Comparison of ENCODE assay signal across 9 cellular contexts in genomic region chr6:36912583-36912982, GRCh38. TPM values are rescaled to one million over a fixed set of nuclear protein-coding genes. Genes with fewer than 3 reads are reported as not detected.
DNase-seq lines count a peak whose midpoint lies in the region; ATAC-seq, FAIRE-seq and TF ChIP-seq lines count a peak whose summit lies in the region.
"Had no signal": no experiment of that assay in that cellular context is flagged by ENCODE, and none has a peak within 500 bp of the region (broad histone marks: within the 10 kb centered on the region; RNA-seq: fewer than 3 reads in every experiment).

No MANE protein-coding gene starts in this region.

- H3K4me1 ChIP-seq in K562 (replicated peaks in 1 of 2; ENCODE audit: control insufficient read depth in 2 of 2, insufficient read depth in 2 of 2, low read length in 2 of 2) (peaks cover 0 to 10% of the 10 kb centered on the region in 2 experiments; a peak in 3 of 5 replicates), small intestine (ENCODE audit: control insufficient read depth in 2 of 2, insufficient read depth in 1 of 2, low read depth in 1 of 2, low read length in 1 of 2) (peaks cover 0 to 10% of the 10 kb centered on the region in 2 donors), endodermal cell (ENCODE audit: control insufficient read depth, insufficient read depth, low read length) (no peaks in the 10 kb centered on the region), kidney (ENCODE audit: control insufficient read depth in 1 of 2, insufficient read depth in 1 of 2, low read depth in 1 of 2, low read length in 2 of 2) (no peaks in the 10 kb centered on the region)

- H3K9me3 ChIP-seq in K562 (replicated peaks; ENCODE audit: control insufficient read depth, insufficient read depth, low read depth, low read length) (no peaks in the 10 kb centered on the region), small intestine (ENCODE audit: control insufficient read depth, low read depth) (no peaks in the 10 kb centered on the region), endodermal cell (ENCODE audit: control insufficient read depth, low read length) (no peaks in the 10 kb centered on the region), kidney (ENCODE audit: control insufficient read depth in 1 of 2, low read length in 2 of 2) (no peaks in the 10 kb centered on the region)

- peak; percentile 77 for ATAC-seq in GM18519 (IDR thresholded peaks at IDR 0.05; ENCODE audit: low FRiP score, unreplicated experiment)
- peak; percentile 84 for ATAC-seq in HG02885 (IDR thresholded peaks at IDR 0.05; ENCODE audit: poor library complexity, unreplicated experiment)
- ATAC-seq in T-cell (replicated peaks in 1 of 4): peak; percentile 90 to 94 (median 92)
- ATAC-seq in K562: peak; percentile 32; the same call in 2 of the 3 replicates

- peak overlapping the region; percentile 92 to 97 for H3K27ac Mint-ChIP-seq in T-cell
- H3K27ac Mint-ChIP-seq in endodermal cell: no peak overlapping the region

- peak; percentile 10 to 77 (median 46) for DNase-seq in T-cell
- DNase-seq in K562 (ENCODE audit: extremely low read depth in 1 of 4, low spot score in 3 of 4): no peak
- DNase-seq in small intestine: peak; percentile 32
- no peak for DNase-seq in endodermal cell
- DNase-seq in kidney: no peak
- no peak for DNase-seq in globus pallidus (ENCODE audit: low spot score)

- H3K79me2 ChIP-seq in K562 (ENCODE audit: control insufficient read depth, insufficient read depth, low read length): no peaks in the 10 kb centered on the region

- H3K9me3 Mint-ChIP-seq in T-cell (no peaks in the 10 kb centered on the region), endodermal cell (no peaks in the 10 kb centered on the region)

- no peaks in the 10 kb centered on the region for H3K9me1 ChIP-seq in K562 (ENCODE audit: control insufficient read depth, insufficient read depth, low read length)

- H2AFZ ChIP-seq in K562 (ENCODE audit: low read depth, low read length): no peak overlapping the region

- no TSS peak for BruUV-seq in K562 (replicated peaks; lab: Mats Ljungman, UMichigan)

- H3K27me3 Mint-ChIP-seq in T-cell: no peaks in the 10 kb centered on the region
- no peaks in the 10 kb centered on the region for H3K27me3 Mint-ChIP-seq in endodermal cell (ENCODE audit: insufficient read depth)

- 0 out of 2 replicates have a peak, but pooled peaks cover 3% of the 10 kb centered on the region for H4K20me1 ChIP-seq in K562 (replicated peaks; ENCODE audit: control insufficient read depth, insufficient read depth, low read length)

- WGBS in K562 (ENCODE audit: insufficient coverage, low coverage, missing lambda C conversion rate): 63% methylated on average over 8 of the region's 8 CpGs
- WGBS in small intestine, 3 donors: 51 to 77% (median 61%) methylated on average over 8 of the region's 8 CpGs
- 90 to 92% methylated on average over 7 to 8 of the region's 8 CpGs for WGBS in endodermal cell (ENCODE audit: insufficient coverage in 1 of 2, insufficient read length in 1 of 2), 2 experiments

- intact Hi-C loops in K562 (cut with micrococcal nuclease): loop anchor here (10.0 kb wide), 1 partner anchor 102 kb away; no protein-coding TSS in a partner anchor
- intact Hi-C loops in kidney (cut with DNase I): no loop called here

- H3K4me2 ChIP-seq in K562 (ENCODE audit: insufficient read depth, low read length): no peak overlapping the region

- H3K36me3 ChIP-seq in K562 (ENCODE audit: control insufficient read depth, insufficient read depth, low read length) (peaks cover 92% of the 10 kb centered on the region), small intestine (ENCODE audit: control insufficient read depth in 2 of 2, insufficient read depth in 2 of 2, low read length in 2 of 2) (peaks cover 5 to 14% of the 10 kb centered on the region in 2 donors), endodermal cell (ENCODE audit: control insufficient read depth, insufficient read depth, low read length) (no peaks in the 10 kb centered on the region), kidney (ENCODE audit: control insufficient read depth in 1 of 2, insufficient read depth in 2 of 2, low read length in 2 of 2) (peaks cover 8 to 40% of the 10 kb centered on the region in 2 donors)

- TF ChIP-seq POLR2A in K562 (conservative IDR thresholded peaks at IDR 0.05): no peak

- peaks cover 34% of the 10 kb centered on the region for H3K36me3 Mint-ChIP-seq in T-cell
- H3K36me3 Mint-ChIP-seq in endodermal cell (ENCODE audit: low read depth): peaks cover 4% of the 10 kb centered on the region

- CTCF ChIA-PET in T-cell (lab: Charles Lee): interaction anchor here (1.3 to 1.7 kb wide), 3 partner anchors 27 to 28 kb away, joined by 3 to 4 read pairs (median 4); partner anchors contain the start of gene C6orf89 (in 1 of the 2)
- CTCF ChIA-PET in K562 (lab: Yijun Ruan, JAX; ENCODE audit: low intra/inter-chr PET ratio): no interaction called here

- H3K9ac ChIP-seq in K562 (ENCODE audit: insufficient read depth in 1 of 2, low read depth in 2 of 2, low read length in 2 of 2) (0 out of 4 replicates have a peak overlapping the region, but pooled peaks of 1 of the 2 experiments have one; percentile 21), endodermal cell (ENCODE audit: extremely low read depth, low read length, poor library complexity, severe bottlenecking) (no peak overlapping the region), kidney (ENCODE audit: low read length in 2 of 2) (peak overlapping the region in 1 of 2 donors; percentile 2)

- no peak for TF ChIP-seq CTCF in K562 (IDR thresholded peaks at IDR 0.05 in 2 of 3, conservative IDR thresholded peaks at IDR 0.05 in 1 of 3; ENCODE audit: insufficient read depth in 2 of 3, low read depth in 1 of 3, low read length in 3 of 3)
- TF ChIP-seq CTCF in endodermal cell (conservative IDR thresholded peaks at IDR 0.05): no peak
- no peak for TF ChIP-seq CTCF in kidney (IDR thresholded peaks at IDR 0.05; ENCODE audit: borderline replicate concordance, extremely low read depth, insufficient read depth)

- H3K4me3 ChIP-seq in K562: no peak overlapping the region
- H3K4me3 ChIP-seq in small intestine (ENCODE audit: low read depth in 1 of 2, low read length in 2 of 2): no peak overlapping the region
- H3K4me3 ChIP-seq in endodermal cell (ENCODE audit: low read length): no peak overlapping the region
- H3K4me3 ChIP-seq in kidney (ENCODE audit: low read length in 2 of 2): no peak overlapping the region
- H3K4me3 ChIP-seq: cardiac muscle cell had no signal

- H3K27me3 ChIP-seq in K562 (ENCODE audit: control insufficient read depth in 2 of 2, insufficient read depth in 2 of 2, low read length in 2 of 2) (no peaks in the 10 kb centered on the region), small intestine (ENCODE audit: control insufficient read depth in 2 of 2, insufficient read depth in 2 of 2, low read length in 2 of 2) (no peaks in the 10 kb centered on the region), endodermal cell (ENCODE audit: control insufficient read depth, insufficient read depth, low read length, poor library complexity, severe bottlenecking) (no peaks in the 10 kb centered on the region)
- H3K27me3 ChIP-seq: cardiac muscle cell had no signal

- no peak for TF ChIP-seq RAD21 in K562 (CRISPR knock-in tag; conservative IDR thresholded peaks at IDR 0.05 in 1 of 2, IDR thresholded peaks at IDR 0.05 in 1 of 2)

- peaks cover 30 to 58% (median 32%) of the 10 kb centered on the region in 3 donors for H3K4me1 Mint-ChIP-seq in T-cell
- peaks cover 2% of the 10 kb centered on the region for H3K4me1 Mint-ChIP-seq in endodermal cell

- in situ Hi-C loops in K562 (cut with MboI): no loop called here

- POLR2A ChIA-PET in T-cell (lab: Charles Lee): no interaction called here
- POLR2A ChIA-PET in K562 (lab: Yijun Ruan, JAX): interaction anchor here (1.4 kb wide), 1 partner anchor 15 kb away, joined by 5 read pairs; no protein-coding TSS in a partner anchor

- no peak for TF ChIP-seq EP300 in K562 (IDR thresholded peaks at IDR 0.05; ENCODE audit: low read length)

- H3K4me3 Mint-ChIP-seq in T-cell (peak overlapping the region; percentile 66 to 73 (median 70)), endodermal cell (no peak overlapping the region)

- FAIRE-seq in K562 (lab: Jason Lieb, UNC): no peak
- no peak for FAIRE-seq in small intestine (lab: Jason Lieb, UNC)
- no peak for FAIRE-seq in kidney (lab: Jason Lieb, UNC)

- H3K27ac ChIP-seq in K562 (ENCODE audit: extremely low read depth, low read depth, low read length): no peak overlapping the region
- H3K27ac ChIP-seq in small intestine (ENCODE audit: low read depth in 1 of 2, low read length in 1 of 2): peak overlapping the region in 1 of 2 donors; percentile 4
- H3K27ac ChIP-seq in endodermal cell (ENCODE audit: low read depth, low read length): no peak overlapping the region
- H3K27ac ChIP-seq in kidney (ENCODE audit: low read depth in 2 of 2, low read length in 2 of 2): no peak overlapping the region
- H3K27ac ChIP-seq: cardiac muscle cell had no signal

RNA-seq across cellular contexts. Expression of gene C6orf89, which starts 26.8 kb away (rescaled TPM):
- total RNA-seq in T-cell (10 to 100 TPM; 32.6 to 57.9 (median 46.1) TPM), K562 (2014; rRNA removed) (47.2 and 63.5 TPM in 2 replicates), K562 (2014; rRNA removed; fragmentation: Illumina TruSeq; extraction: Trizol) (81.6 and 89.0 TPM in 2 replicates), K562 (2015; rRNA removed; fragmentation: Illumina TruSeq; extraction: Trizol) (56.9 and 58.5 TPM in 2 replicates), K562 (2021) (74.8 and 80.1 TPM in 2 replicates), endodermal cell (10 to 100 TPM; 13.9 to 16.8 TPM), kidney (72.4 TPM)
- 94.9 and 122 TPM in 2 replicates for total RNA-seq in K562 (2011; cell fraction: chromatin; rRNA removed; ENCODE audit: low replicate concordance)
- 56.4 and 60.3 TPM in 2 replicates for total RNA-seq in K562 (2011; cell fraction: nucleolus; rRNA removed)
- total RNA-seq in K562 (2011; cell fraction: nucleoplasm; rRNA removed): 122 and 177 TPM in 2 replicates
- polyA plus RNA-seq in K562 (2011; rRNA removed) (92.9 and 95.9 TPM in 2 replicates), K562 (2014; fragmentation: Illumina TruSeq; extraction: Trizol) (96.1 and 111 TPM in 2 replicates), K562 (2014; fragmentation: Nextera tagmentation; extraction: Ambion mirVana) (10 to 100 TPM; 35.2 to 41.9 TPM), K562 (2014; rRNA removed) (46.7 and 67.6 TPM in 2 replicates), small intestine (10 to 100 TPM in 1 of 3 donors, 1 to 10 TPM in 2; 6.5 to 30.6 (median 6.9) TPM), kidney (ENCODE audit: insufficient read depth, low read depth, low replicate concordance) (25.7 TPM)
- polyA plus RNA-seq in K562 (2011; cell fraction: cytosol; rRNA removed): 47.9 and 60.0 TPM in 2 replicates
- 59.9 and 67.0 TPM in 2 replicates for polyA plus RNA-seq in K562 (2011; cell fraction: nucleus; rRNA removed)
- 71.0 and 74.5 TPM in 2 replicates for polyA plus RNA-seq in K562 (2012)
- polyA minus RNA-seq in K562 (2011; rRNA and poly(A)+ RNA removed): 51.7 and 54.4 TPM in 2 replicates
- polyA minus RNA-seq in K562 (2011; cell fraction: cytosol; rRNA and poly(A)+ RNA removed): 23.9 and 29.3 TPM in 2 replicates
- polyA minus RNA-seq in K562 (2011; cell fraction: nucleus; rRNA and poly(A)+ RNA removed): 9.6 and 22.3 TPM in 2 replicates
- polyA plus RNA-seq in endodermal cell (2013, experiment 1 of 2): 22.7 TPM
- polyA plus RNA-seq in endodermal cell (2013, experiment 2 of 2): 19.5 TPM

RNA-seq across cellular contexts. Expression of gene PPIL1, which starts 38.0 kb away (rescaled TPM):
- 10 to 100 TPM in 3 of 5 donors, 1 to 10 TPM in 2; 5.0 to 14.4 (median 10.6) TPM for total RNA-seq in T-cell
- 16.9 and 22.0 TPM in 2 replicates for total RNA-seq in K562 (2011; cell fraction: chromatin; rRNA removed; ENCODE audit: low replicate concordance)
- total RNA-seq in K562 (2011; cell fraction: nucleolus; rRNA removed): 16.6 and 19.2 TPM in 2 replicates
- total RNA-seq in K562 (2011; cell fraction: nucleoplasm; rRNA removed): 25.1 and 30.4 TPM in 2 replicates
- 65.8 and 86.0 TPM in 2 replicates for total RNA-seq in K562 (2014; rRNA removed)
- 130 and 132 TPM in 2 replicates for total RNA-seq in K562 (2014; rRNA removed; fragmentation: Illumina TruSeq; extraction: Trizol)
- total RNA-seq in K562 (2015; rRNA removed; fragmentation: Illumina TruSeq; extraction: Trizol): 107 and 119 TPM in 2 replicates
- 86.9 and 90.1 TPM in 2 replicates for total RNA-seq in K562 (2021)
- polyA plus RNA-seq in K562 (2011; rRNA removed): 113 and 137 TPM in 2 replicates
- polyA plus RNA-seq in K562 (2011; cell fraction: cytosol; rRNA removed): 95.1 and 112 TPM in 2 replicates
- 24.2 and 38.0 TPM in 2 replicates for polyA plus RNA-seq in K562 (2011; cell fraction: nucleus; rRNA removed)
- 81.7 and 93.9 TPM in 2 replicates for polyA plus RNA-seq in K562 (2012)
- 116 and 156 TPM in 2 replicates for polyA plus RNA-seq in K562 (2014; fragmentation: Illumina TruSeq; extraction: Trizol)
- 100 to 1,000 TPM; 195 to 205 TPM for polyA plus RNA-seq in K562 (2014; fragmentation: Nextera tagmentation; extraction: Ambion mirVana)
- 87.9 and 108 TPM in 2 replicates for polyA plus RNA-seq in K562 (2014; rRNA removed)
- polyA minus RNA-seq in K562 (2011; rRNA and poly(A)+ RNA removed): 105 and 126 TPM in 2 replicates
- 34.9 and 49.9 TPM in 2 replicates for polyA minus RNA-seq in K562 (2011; cell fraction: cytosol; rRNA and poly(A)+ RNA removed)
- polyA minus RNA-seq in K562 (2011; cell fraction: nucleus; rRNA and poly(A)+ RNA removed): 11.2 and 16.2 TPM in 2 replicates
- polyA plus RNA-seq in small intestine: 10 to 100 TPM in 1 of 3 donors, 1 to 10 TPM in 2; 8.1 to 37.3 (median 9.2) TPM
- 10 to 100 TPM; 36.7 to 53.3 TPM for total RNA-seq in endodermal cell
- 68.5 TPM for polyA plus RNA-seq in endodermal cell (2013, experiment 1 of 2)
- 66.8 TPM for polyA plus RNA-seq in endodermal cell (2013, experiment 2 of 2)
- total RNA-seq in kidney: 21.3 TPM
- 40.1 TPM for polyA plus RNA-seq in kidney (ENCODE audit: insufficient read depth, low read depth, low replicate concordance)

RNA-seq across cellular contexts. Expression of gene PI16, which starts 42.0 kb away (rescaled TPM):
- total RNA-seq in T-cell: 10 to 100 TPM in 1 of 5 donors, 1 to 10 TPM in 4; 3.5 to 27.6 (median 7.8) TPM
- 0.42 TPM in 1 of 2 replicates, not detected in the other for total RNA-seq in K562 (2011; cell fraction: chromatin; rRNA removed; ENCODE audit: low replicate concordance)
- total RNA-seq in K562 (2011; cell fraction: nucleolus; rRNA removed): 0.33 TPM in 1 of 2 replicates, not detected in the other
- 0.15 and 0.84 TPM in 2 replicates for total RNA-seq in K562 (2011; cell fraction: nucleoplasm; rRNA removed)
- 0.12 and 0.18 TPM in 2 replicates for total RNA-seq in K562 (2014; rRNA removed)
- not detected in 2 replicates for total RNA-seq in K562 (2014; rRNA removed; fragmentation: Illumina TruSeq; extraction: Trizol)
- not detected in 2 replicates for total RNA-seq in K562 (2015; rRNA removed; fragmentation: Illumina TruSeq; extraction: Trizol)
- 0.18 TPM in 1 of 2 replicates, not detected in the other for total RNA-seq in K562 (2021)
- polyA plus RNA-seq in K562 (2011; rRNA removed): 0.06 TPM in 1 of 2 replicates, not detected in the other
- not detected in 2 replicates for polyA plus RNA-seq in K562 (2011; cell fraction: cytosol; rRNA removed)
- polyA plus RNA-seq in K562 (2011; cell fraction: nucleus; rRNA removed): 0.06 and 0.13 TPM in 2 replicates
- 0.10 and 0.64 TPM in 2 replicates for polyA plus RNA-seq in K562 (2012)
- polyA plus RNA-seq in K562 (2014; fragmentation: Illumina TruSeq; extraction: Trizol): 0.08 TPM in 1 of 2 replicates, not detected in the other
- polyA plus RNA-seq in K562 (2014; fragmentation: Nextera tagmentation; extraction: Ambion mirVana): not detected
- 0.54 TPM in 1 of 2 replicates, not detected in the other for polyA plus RNA-seq in K562 (2014; rRNA removed)
- not detected in 2 replicates for polyA minus RNA-seq in K562 (2011; rRNA and poly(A)+ RNA removed)
- not detected in 2 replicates for polyA minus RNA-seq in K562 (2011; cell fraction: cytosol; rRNA and poly(A)+ RNA removed)
- polyA minus RNA-seq in K562 (2011; cell fraction: nucleus; rRNA and poly(A)+ RNA removed): 0.33 TPM in 1 of 2 replicates, not detected in the other
- polyA plus RNA-seq in small intestine: 1 to 10 TPM in 1 of 3 donors, under 1 TPM in 1, not detected in 1; 0.27 to 2.3 TPM
- not detected for total RNA-seq in endodermal cell
- not detected for polyA plus RNA-seq in endodermal cell (2013, experiment 1 of 2)
- polyA plus RNA-seq in endodermal cell (2013, experiment 2 of 2): not detected
- total RNA-seq in kidney: 1.7 TPM
- 3.5 TPM for polyA plus RNA-seq in kidney (ENCODE audit: insufficient read depth, low read depth, low replicate concordance)
- total RNA-seq: cardiac muscle cell had no signal

Comparison
In these comparisons a context has a peak if more than half of its experiments do, and no peak if none do; other contexts are left out.
1. ATAC-seq: peak in every context shown above with its lines; median percentile 92 in T-cell; 84 in HG02885; 77 in GM18519; 32 in K562.
2. DNase-seq: peak in T-cell (34 of 34) and small intestine (single experiment); none in K562 (0 of 4), endodermal cell (single experiment), kidney (single experiment) and globus pallidus (single experiment).